Comparison of ENCODE assay signal across 17 cellular contexts in genomic region chr1:163531345-163531744, GRCh38.
A peak's percentile ranks its signal among the peaks of the same experiment; 100 is the strongest.
DNase-seq lines count a peak whose midpoint lies in the region; ATAC-seq, FAIRE-seq and TF ChIP-seq lines count a peak whose summit lies in the region.
"Had no signal": no experiment of that assay in that cellular context is flagged by ENCODE, and none has a peak within 500 bp of the region (broad histone marks: within the 10 kb centered on the region; RNA-seq: fewer than 3 reads in every experiment).

No MANE protein-coding gene starts in this region.

- TF ChIP-seq RAD21 in HepG2 (CRISPR knock-in tag; IDR thresholded peaks at IDR 0.05), result no peak

- TF ChIP-seq CTCF in 22Rv1 (IDR thresholded peaks at IDR 0.05) (no peak), hepatocyte (IDR thresholded peaks at IDR 0.05; ENCODE audit: poor library complexity) (no peak), HepG2 (CRISPR knock-in tag; IDR thresholded peaks at IDR 0.05) (no peak), psoas muscle (IDR thresholded peaks at IDR 0.05) (no peak), left ventricle myocardium inferior (IDR thresholded peaks at IDR 0.05; ENCODE audit: borderline replicate concordance) (no peak)

- POLR2A ChIA-PET in HepG2 (lab: Yijun Ruan, JAX), result no interaction called here

- DNase-seq in hepatocyte (ENCODE audit: low spot score) (peak; percentile 25), HepG2 (ENCODE audit: low spot score) (no peak), small intestine (peak; percentile 20), AG20443 (ENCODE audit: low spot score) (no peak), psoas muscle (no peak), left ventricle myocardium inferior (no peak)
- DNase-seq: 8988T; Calu3; CD8-positive, alpha-beta T cell; DMS53; DND-41; EL; H9 had no signal

- 47% methylated on average over 2 of the region's 2 CpGs for WGBS in hepatocyte (ENCODE audit: low lambda C conversion rate, missing lambda C conversion rate)
- WGBS in HepG2 (ENCODE audit: low lambda C conversion rate), result 0% methylated on average over 2 of the region's 2 CpGs
- WGBS in small intestine, 3 donors, result 22 to 53% (median 41%) methylated on average over 2 of the region's 2 CpGs
- 68 to 83% (median 70%) methylated on average over 2 of the region's 2 CpGs for WGBS in psoas muscle, 3 donors

- peak overlapping the region; percentile 53 for H3K27ac ChIP-seq in 22Rv1
- no peak overlapping the region for H3K27ac ChIP-seq in hepatocyte
- H3K27ac ChIP-seq in HepG2 (ENCODE audit: extremely low read length, insufficient read depth, low read length), result no peak overlapping the region
- H3K27ac ChIP-seq in small intestine (ENCODE audit: low read depth in 1 of 2, low read length in 1 of 2), result no peak overlapping the region
- H3K27ac ChIP-seq in psoas muscle, result no peak overlapping the region
- H3K27ac ChIP-seq in left ventricle myocardium inferior (replicated peaks), result no peak overlapping the region
- H3K27ac ChIP-seq: BLaER1 treated with 17β-estradiol and CSF1 and Interleukin-3, amounts not matched to agents 10 nM and 100 nM had no signal

- no peak for TF ChIP-seq EP300 in HepG2 (IDR thresholded peaks at IDR 0.05; ENCODE audit: low read depth in 2 of 2, low read length in 2 of 2)
- no peak for TF ChIP-seq EP300 in HepG2 (CRISPR knock-in tag; IDR thresholded peaks at IDR 0.05; ENCODE audit: borderline replicate concordance)

- intact Hi-C loops in HepG2 (cut with micrococcal nuclease; ENCODE audit: unreplicated experiment), result no loop called here
- intact Hi-C loops in psoas muscle (cut with DNase I), result loop anchor here in 1 of 2 donors (10.0 kb wide), 2 partner anchors 1383 to 1543 kb away; no protein-coding TSS in a partner anchor
- intact Hi-C loops in left ventricle myocardium inferior (cut with micrococcal nuclease), result loop anchor here (10.0 kb wide), 1 partner anchor 1543 kb away; no protein-coding TSS in a partner anchor

- H3K9ac ChIP-seq in HepG2 (ENCODE audit: insufficient read depth, low read depth, low read length), result no peak overlapping the region

- H3K4me3 ChIP-seq in hepatocyte (no peak overlapping the region), HepG2 (replicated peaks in 1 of 3; ENCODE audit: insufficient read depth in 1 of 3, low read depth in 2 of 3, low read length in 3 of 3) (no peak overlapping the region), small intestine (ENCODE audit: low read depth in 1 of 2, low read length in 2 of 2) (no peak overlapping the region), psoas muscle (no peak overlapping the region), left ventricle myocardium inferior (no peak overlapping the region)
- H3K4me3 ChIP-seq: BLaER1 treated with 17β-estradiol and CSF1 and Interleukin-3, amounts not matched to agents 10 nM and 100 nM; GM12878 had no signal

- FAIRE-seq in HepG2 (lab: Jason Lieb, UNC) (no peak), small intestine (lab: Jason Lieb, UNC) (no peak)
- FAIRE-seq: GM12878, H1 had no signal

- no TSS peak for BruUV-seq in HepG2 (replicated peaks; lab: Mats Ljungman, UMichigan)

- in situ Hi-C loops in HepG2 (cut with HindIII; ENCODE audit: extremely low pct_ligation_motif_present, low pct_unique_long_range_greater_than_20kb), result loop anchor here (10.0 kb wide), 2 partner anchors 1083 to 1263 kb away; no protein-coding TSS in a partner anchor

- H3K36me3 ChIP-seq in hepatocyte (replicated peaks; ENCODE audit: insufficient read depth, low read depth) (no peaks in the 10 kb centered on the region), HepG2 (replicated peaks in 1 of 2; ENCODE audit: control insufficient read depth in 1 of 2, insufficient read depth in 2 of 2, low read length in 2 of 2) (no peaks in the 10 kb centered on the region), small intestine (ENCODE audit: control insufficient read depth in 2 of 2, insufficient read depth in 2 of 2, low read length in 2 of 2) (no peaks in the 10 kb centered on the region), psoas muscle (ENCODE audit: insufficient read depth in 1 of 2, low read depth in 1 of 2) (no peaks in the 10 kb centered on the region), left ventricle myocardium inferior (no peaks in the 10 kb centered on the region)
- H3K36me3 ChIP-seq: BLaER1 treated with 17β-estradiol and CSF1 and Interleukin-3, amounts not matched to agents 10 nM and 100 nM had no signal

- no peaks in the 10 kb centered on the region for H3K27me3 ChIP-seq in hepatocyte
- no peaks in the 10 kb centered on the region for H3K27me3 ChIP-seq in HepG2 (ENCODE audit: control insufficient read depth in 1 of 2, insufficient read depth in 2 of 2, low read length in 2 of 2)
- H3K27me3 ChIP-seq in small intestine (ENCODE audit: control insufficient read depth in 2 of 2, insufficient read depth in 2 of 2, low read length in 2 of 2), result no peaks in the 10 kb centered on the region
- H3K27me3 ChIP-seq in psoas muscle (ENCODE audit: insufficient read depth in 3 of 3, low read length in 2 of 3), result no peaks in the 10 kb centered on the region
- H3K27me3 ChIP-seq in left ventricle myocardium inferior (ENCODE audit: low read depth), result no peaks in the 10 kb centered on the region
- H3K27me3 ChIP-seq: BLaER1 treated with 17β-estradiol and CSF1 and Interleukin-3, amounts not matched to agents 10 nM and 100 nM had no signal

- H3K9me3 ChIP-seq in hepatocyte (ENCODE audit: low read depth) (no peaks in the 10 kb centered on the region), HepG2 (ENCODE audit: low read length) (no peaks in the 10 kb centered on the region), small intestine (ENCODE audit: control insufficient read depth, low read depth) (no peaks in the 10 kb centered on the region), psoas muscle (no peaks in the 10 kb centered on the region), left ventricle myocardium inferior (replicated peaks) (peaks cover 6% of the 10 kb centered on the region)

- H2AFZ ChIP-seq in hepatocyte (no peak overlapping the region), HepG2 (ENCODE audit: low read length) (no peak overlapping the region)

- CTCF ChIA-PET in HepG2 (lab: Yijun Ruan, JAX; ENCODE audit: low intra/inter-chr PET ratio, low total read pairs), result no interaction called here

- H3K9me2 ChIP-seq in hepatocyte (replicated peaks; ENCODE audit: insufficient read depth), result no peaks in the 10 kb centered on the region

- ATAC-seq in HepG2 (no peak; the same call in 2 of the 3 replicates), psoas muscle (no peak)
- ATAC-seq: CD8-positive, alpha-beta T cell; GM12878 had no signal

- no peak for TF ChIP-seq POLR2A in HepG2 (IDR thresholded peaks at IDR 0.05; ENCODE audit: insufficient read depth in 1 of 2, low read depth in 2 of 2, low read length in 2 of 2)

- H4K20me1 ChIP-seq in hepatocyte (ENCODE audit: insufficient read depth, poor library complexity, severe bottlenecking) (no peaks in the 10 kb centered on the region), HepG2 (ENCODE audit: insufficient read depth, low read length) (no peaks in the 10 kb centered on the region)
- H4K20me1 ChIP-seq: BLaER1 treated with 17β-estradiol and CSF1 and Interleukin-3, amounts not matched to agents 10 nM and 100 nM had no signal

- no peak overlapping the region for H3K4me2 ChIP-seq in hepatocyte
- H3K4me2 ChIP-seq in HepG2 (ENCODE audit: low read depth, low read length), result no peak overlapping the region

- H3K79me2 ChIP-seq in hepatocyte (no peaks in the 10 kb centered on the region), HepG2 (ENCODE audit: insufficient read depth, low read length) (no peaks in the 10 kb centered on the region)

- H3K4me1 ChIP-seq in hepatocyte (ENCODE audit: insufficient read depth) (no peaks in the 10 kb centered on the region), HepG2 (ENCODE audit: insufficient read depth, low read length) (0 out of 2 replicates have a peak, but pooled peaks cover 5% of the 10 kb centered on the region), small intestine (ENCODE audit: control insufficient read depth in 2 of 2, insufficient read depth in 1 of 2, low read depth in 1 of 2, low read length in 1 of 2) (no peaks in the 10 kb centered on the region), psoas muscle (no peaks in the 10 kb centered on the region), left ventricle myocardium inferior (no peaks in the 10 kb centered on the region)

TF ChIP-seq in HepG2, 621 proteins besides CTCF, POLR2A, EP300 and RAD21:
- TF ChIP-seq CREB1 (IDR thresholded peaks at IDR 0.05), result no peak
- TF ChIP-seq CREB1 (CRISPR knock-in tag; IDR thresholded peaks at IDR 0.05), result no peak
- TF ChIP-seq HNF4A (CRISPR knock-in tag; IDR thresholded peaks at IDR 0.05), result peak; percentile 47
- TF ChIP-seq, protein P1, sequence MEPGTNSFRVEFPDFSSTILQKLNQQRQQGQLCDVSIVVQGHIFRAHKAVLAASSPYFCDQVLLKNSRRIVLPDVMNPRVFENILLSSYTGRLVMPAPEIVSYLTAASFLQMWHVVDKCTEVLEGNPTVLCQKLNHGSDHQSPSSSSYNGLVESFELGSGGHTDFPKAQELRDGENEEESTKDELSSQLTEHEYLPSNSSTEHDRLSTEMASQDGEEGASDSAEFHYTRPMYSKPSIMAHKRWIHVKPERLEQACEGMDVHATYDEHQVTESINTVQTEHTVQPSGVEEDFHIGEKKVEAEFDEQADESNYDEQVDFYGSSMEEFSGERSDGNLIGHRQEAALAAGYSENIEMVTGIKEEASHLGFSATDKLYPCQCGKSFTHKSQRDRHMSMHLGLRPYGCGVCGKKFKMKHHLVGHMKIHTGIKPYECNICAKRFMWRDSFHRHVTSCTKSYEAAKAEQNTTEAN (CRISPR knock-in tag; conservative IDR thresholded peaks at IDR 0.05), result no peak

Comparison
In these comparisons a context has a peak if more than half of its experiments do, and no peak if none do; other contexts are left out.
1. DNase-seq: peak in hepatocyte (single experiment) and small intestine (single experiment); none in HepG2 (single experiment), AG20443 (single experiment), psoas muscle (0 of 2) and left ventricle myocardium inferior (single experiment).